Comparison of ENCODE assay signal across 19 cellular contexts in the genomic region with DNA sequence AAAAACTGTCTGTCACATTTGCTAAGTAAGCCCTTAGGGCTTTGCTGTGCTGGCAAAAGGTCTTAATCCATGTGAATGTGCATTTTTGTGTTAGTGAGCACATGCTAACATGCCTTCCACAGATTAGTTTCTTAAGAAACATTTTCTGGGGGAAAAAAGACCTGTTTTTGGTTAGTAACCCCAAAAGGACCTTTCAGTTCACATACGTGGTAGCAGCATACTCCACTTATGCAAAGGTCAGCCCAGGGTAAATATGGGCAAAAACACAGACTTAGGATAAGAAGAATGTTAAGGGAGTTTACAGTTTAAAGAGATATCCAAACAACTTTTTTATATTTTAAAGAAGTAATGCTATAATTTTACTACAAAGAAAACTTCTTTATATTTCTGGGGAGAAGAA.
"Had no signal": no experiment of that assay in that cellular context is flagged by ENCODE, and none has a peak within 500 bp of the region (broad histone marks: within the 10 kb centered on the region; RNA-seq: fewer than 3 reads in every experiment).

No MANE protein-coding gene starts in this region.

- H3K27me3 ChIP-seq: breast epithelium, gastrocnemius medialis, upper lobe of left lung, vagina had no signal

- ATAC-seq: activated CD8-positive, alpha-beta memory T cell treated with anti-CD3 and anti-CD28 coated beads, Interleukin-2, amount 10 ng/mL, durations not matched to agents 7 days and 5 days; activated CD8-positive, alpha-beta T cell treated with anti-CD3 and anti-CD28 coated beads, Interleukin-2, amount 10 ng/mL, durations not matched to agents 7 days and 5 days; activated naive CD8-positive, alpha-beta T cell treated with anti-CD3 and anti-CD28 coated beads, Interleukin-2, amount 50 U/mL, for 24 hours; natural killer cell; right cardiac atrium; stimulated activated naive CD8-positive, alpha-beta T cell treated with anti-CD3 and anti-CD28 coated beads, Interleukin-15, Interleukin-2, amounts not matched to agents 100 U/mL and 50 U/mL, for 24 hours had no signal

- DNase-seq: activated B cell treated with CpG ODN at 0.5 μM for 24 hours; activated CD8-positive, alpha-beta memory T cell treated with anti-CD3 and anti-CD28 coated beads, Interleukin-2, amount 10 ng/mL, durations not matched to agents 7 days and 5 days; activated CD8-positive, alpha-beta T cell treated with anti-CD3 and anti-CD28 coated beads, Interleukin-2, amount 10 ng/mL, durations not matched to agents 7 days and 5 days; activated naive CD8-positive, alpha-beta T cell treated with anti-CD3 and anti-CD28 coated beads, Interleukin-2, amount 50 U/mL, for 24 hours; activated T-cell treated with anti-CD3 and anti-CD28 coated beads, Interleukin-2, amount 50 U/mL, for 48 hours; effector CD4-positive, alpha-beta T cell; gastrocnemius medialis; glutamatergic neuron; mammary epithelial cell; natural killer cell; posterior cingulate gyrus; right cardiac atrium; stimulated activated CD4-positive, alpha-beta T cell treated with anti-CD3 and anti-CD28 coated beads, Interleukin-2, amount 100 ng/mL, for 48 hours; stimulated activated naive CD8-positive, alpha-beta T cell treated with anti-CD3 and anti-CD28 coated beads, Interleukin-15, Interleukin-2, amounts not matched to agents 100 U/mL and 50 U/mL, for 24 hours; T-helper 2 cell; upper lobe of left lung had no signal

- H3K4me1 ChIP-seq: breast epithelium, vagina had no signal

- H3K27ac ChIP-seq: breast epithelium, epithelial cell of prostate, gastrocnemius medialis, upper lobe of left lung, vagina had no signal

- H3K4me3 ChIP-seq: breast epithelium, gastrocnemius medialis, upper lobe of left lung, vagina had no signal

- H3K9me3 ChIP-seq: breast epithelium, gastrocnemius medialis, upper lobe of left lung, vagina had no signal

- H3K36me3 ChIP-seq: breast epithelium, gastrocnemius medialis, upper lobe of left lung, vagina had no signal
